ENCODE assay signal across 14 cellular contexts in the genomic region with DNA sequence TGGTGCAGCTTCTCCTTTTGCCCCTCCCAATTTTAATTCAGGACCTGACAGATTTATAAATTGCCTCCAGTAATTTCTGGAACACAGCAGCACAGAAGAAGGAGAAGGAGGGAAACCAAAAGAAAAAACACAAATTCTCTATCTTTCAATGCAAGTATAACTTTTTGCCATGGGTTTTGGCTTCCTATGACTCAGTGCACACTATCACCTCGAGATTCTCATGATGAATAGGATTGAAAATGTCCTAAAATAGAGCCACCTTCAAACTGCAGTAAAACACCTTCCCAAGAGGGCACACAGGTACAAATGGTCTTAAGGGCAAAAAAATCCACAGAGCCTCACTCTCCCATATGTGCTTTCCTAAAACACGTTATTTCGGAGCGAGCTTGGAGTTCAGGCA.
"Had no signal": no experiment of that assay in that cellular context is flagged by ENCODE, and none has a peak within 500 bp of the region (broad histone marks: within the 10 kb centered on the region; RNA-seq: fewer than 3 reads in every experiment).

No MANE protein-coding gene starts in this region.

- H3K4me1 Mint-ChIP-seq: activated B cell treated with CpG ODN at 0.5 μM for 24 hours had no signal

- H3K4me3 Mint-ChIP-seq: activated B cell treated with CpG ODN at 0.5 μM for 24 hours; activated CD4-positive, alpha-beta T cell treated with anti-CD3 and anti-CD28 coated beads, Interleukin-2, amount 10 ng/mL, durations not matched to agents 7 days and 5 days; activated T-helper 1 cell treated with anti-CD3 and anti-CD28 coated beads, Interleukin-12 subunit alpha, Interleukin-12 subunit beta, Interleukin-2, Interleukin-4 antibody, amounts not matched to agents 30 ng/mL and 10 ng/mL and 1 ng/mL, durations not matched to agents 14 hours and 24 hours and 36 hours; memory B cell; natural killer cell treated with Interleukin-12 subunit alpha and Interleukin-12 subunit beta and Interleukin-15 and Interleukin-18, amount 100 ng/mL, for 72 hours; T-helper 1 cell treated with Interleukin-12 subunit alpha and Interleukin-12 subunit beta and Interleukin-4 antibody, amounts not matched to agents 30 μg/mL and 1 μg/mL, for 36 hours had no signal

- ATAC-seq: left colon, psoas muscle had no signal

- H3K36me3 Mint-ChIP-seq: natural killer cell treated with Interleukin-12 subunit alpha and Interleukin-12 subunit beta and Interleukin-15 and Interleukin-18, amount 100 ng/mL, for 72 hours had no signal

- DNase-seq: activated B cell treated with CpG ODN at 0.5 μM for 24 hours; activated CD4-positive, alpha-beta T cell treated with anti-CD3 and anti-CD28 coated beads, Interleukin-2, amount 10 ng/mL, durations not matched to agents 7 days and 5 days; activated gamma-delta T cell treated with Interleukin-2 at 50 U/mL for 16 hours; left colon; ovary; psoas muscle; spleen; stimulated activated CD4-positive, alpha-beta T cell treated with anti-CD3 and anti-CD28 coated beads, Interleukin-4, amount 100 ng/mL, for 1 hour; stimulated activated naive CD4-positive, alpha-beta T cell treated with Interleukin-2 at 50 U/mL for 16 hours; T1000 had no signal

- H3K27ac Mint-ChIP-seq: activated B cell treated with CpG ODN at 0.5 μM for 24 hours; activated CD4-positive, alpha-beta T cell treated with anti-CD3 and anti-CD28 coated beads, Interleukin-2, amount 10 ng/mL, durations not matched to agents 7 days and 5 days; activated T-helper 1 cell treated with anti-CD3 and anti-CD28 coated beads, Interleukin-12 subunit alpha, Interleukin-12 subunit beta, Interleukin-2, Interleukin-4 antibody, amounts not matched to agents 30 ng/mL and 10 ng/mL and 1 ng/mL, durations not matched to agents 14 hours and 24 hours and 36 hours; memory B cell; natural killer cell treated with Interleukin-12 subunit alpha and Interleukin-12 subunit beta and Interleukin-15 and Interleukin-18, amount 100 ng/mL, for 72 hours; T-helper 1 cell treated with Interleukin-12 subunit alpha and Interleukin-12 subunit beta and Interleukin-4 antibody, amounts not matched to agents 30 μg/mL and 1 μg/mL, for 36 hours had no signal

- H3K9me3 Mint-ChIP-seq: activated B cell treated with CpG ODN at 0.5 μM for 24 hours; activated CD4-positive, alpha-beta T cell treated with anti-CD3 and anti-CD28 coated beads, Interleukin-2, amount 10 ng/mL, durations not matched to agents 7 days and 5 days; activated T-helper 1 cell treated with anti-CD3 and anti-CD28 coated beads, Interleukin-12 subunit alpha, Interleukin-12 subunit beta, Interleukin-2, Interleukin-4 antibody, amounts not matched to agents 30 ng/mL and 10 ng/mL and 1 ng/mL, durations not matched to agents 14 hours and 24 hours and 36 hours; memory B cell; natural killer cell treated with Interleukin-12 subunit alpha and Interleukin-12 subunit beta and Interleukin-15 and Interleukin-18, amount 100 ng/mL, for 72 hours; T-helper 1 cell treated with Interleukin-12 subunit alpha and Interleukin-12 subunit beta and Interleukin-4 antibody, amounts not matched to agents 30 μg/mL and 1 μg/mL, for 36 hours had no signal

- H3K27me3 Mint-ChIP-seq: activated B cell treated with CpG ODN at 0.5 μM for 24 hours; activated CD4-positive, alpha-beta T cell treated with anti-CD3 and anti-CD28 coated beads, Interleukin-2, amount 10 ng/mL, durations not matched to agents 7 days and 5 days; memory B cell; natural killer cell treated with Interleukin-12 subunit alpha and Interleukin-12 subunit beta and Interleukin-15 and Interleukin-18, amount 100 ng/mL, for 72 hours had no signal
